8 cellular contexts compared by ENCODE assay signal in genomic region chr1:66351913-66352312, GRCh38.
DNase-seq lines count a peak whose midpoint lies in the region; ATAC-seq and TF ChIP-seq lines count a peak whose summit lies in the region.

No MANE protein-coding gene starts in this region.

- no peak overlapping the region for H3K9ac ChIP-seq in neural cell (ENCODE audit: low read length)

- peak; percentile 28 for ATAC-seq in activated CD4-positive, alpha-beta T cell treated with anti-CD3 and anti-CD28 coated beads for 36 hours
- ATAC-seq in HG03196 (IDR thresholded peaks at IDR 0.05; ENCODE audit: unreplicated experiment) = peak; percentile 32
- ATAC-seq in activated B cell treated with CpG ODN at 0.5 μM for 24 hours (ENCODE audit: low read depth) = peak; percentile 53
- ATAC-seq in HG03439 (IDR thresholded peaks at IDR 0.05; ENCODE audit: unreplicated experiment) = no peak

- H3K36me3 ChIP-seq in neural cell (ENCODE audit: insufficient read depth, low read length) = no peaks in the 10 kb centered on the region

- H3K9me3 Mint-ChIP-seq in activated CD4-positive, alpha-beta T cell treated with anti-CD3 and anti-CD28 coated beads for 36 hours (ENCODE audit: low read depth) = no peaks in the 10 kb centered on the region
- H3K9me3 Mint-ChIP-seq in activated B cell treated with CpG ODN at 0.5 μM for 24 hours = no peaks in the 10 kb centered on the region

- no peaks in the 10 kb centered on the region for H3K27me3 Mint-ChIP-seq in activated CD4-positive, alpha-beta T cell treated with anti-CD3 and anti-CD28 coated beads for 36 hours
- H3K27me3 Mint-ChIP-seq in activated B cell treated with CpG ODN at 0.5 μM for 24 hours = no peaks in the 10 kb centered on the region

- no peaks in the 10 kb centered on the region for H4K20me1 ChIP-seq in neural cell (ENCODE audit: insufficient read depth)

- CTCF ChIA-PET in activated CD4-positive, alpha-beta T cell treated with anti-CD3 and anti-CD28 coated beads for 36 hours (lab: Charles Lee) = interaction anchor here (0.6 to 9.9 kb wide), 19 partner anchors 9 to 393 kb away, joined by 3 to 109 read pairs (median 11); no protein-coding TSS in a partner anchor
- CTCF ChIA-PET in activated B cell treated with CpG ODN at 0.5 μM for 24 hours (lab: Charles Lee) = interaction anchor here (0.8 to 1.5 kb wide), 4 partner anchors 9 to 98 kb away, joined by 3 to 6 read pairs (median 4); no protein-coding TSS in a partner anchor

- H3K27ac Mint-ChIP-seq in activated CD4-positive, alpha-beta T cell treated with anti-CD3 and anti-CD28 coated beads for 36 hours = peak overlapping the region; percentile 92
- peak overlapping the region; percentile 89 for H3K27ac Mint-ChIP-seq in activated B cell treated with CpG ODN at 0.5 μM for 24 hours

- no peaks in the 10 kb centered on the region for H3K9me2 ChIP-seq in neural cell (ENCODE audit: insufficient read depth, low read length)

- no peaks in the 10 kb centered on the region for H3K9me3 ChIP-seq in neural cell (ENCODE audit: low read length)

- no peaks in the 10 kb centered on the region for H3K27me3 ChIP-seq in neural cell (ENCODE audit: insufficient read depth, low read depth, low read length)

- intact Hi-C loops in activated CD4-positive, alpha-beta T cell treated with anti-CD3 and anti-CD28 coated beads for 36 hours (cut with DNase I, micrococcal nuclease) = loop anchor here (1.0 to 5.0 kb wide), 9 partner anchors 18 to 540 kb away; no protein-coding TSS in a partner anchor
- intact Hi-C loops in activated B cell treated with CpG ODN at 0.5 μM for 24 hours (cut with micrococcal nuclease) = loop anchor here (2.0 kb wide), 1 partner anchor 13 kb away; no protein-coding TSS in a partner anchor

- no peak for TF ChIP-seq RAD21 in neural cell (conservative IDR thresholded peaks at IDR 0.05)

- no peak overlapping the region for H2AFZ ChIP-seq in neural cell (ENCODE audit: low read depth, low read length)

- H3K4me3 Mint-ChIP-seq in activated CD4-positive, alpha-beta T cell treated with anti-CD3 and anti-CD28 coated beads for 36 hours = peak overlapping the region; percentile 18
- H3K4me3 Mint-ChIP-seq in activated B cell treated with CpG ODN at 0.5 μM for 24 hours = peak overlapping the region; percentile 46

- no peak for DNase-seq in activated CD4-positive, alpha-beta T cell treated with anti-CD3 and anti-CD28 coated beads for 36 hours
- no peak for DNase-seq in activated CD4-positive, alpha-beta T cell treated with anti-CD3 and anti-CD28 coated beads for 48 hours
- DNase-seq in activated B cell treated with CpG ODN at 0.5 μM for 24 hours = no peak
- no peak for DNase-seq in NCI-H1092 (lab: John Stamatoyannopoulos, UW)
- DNase-seq in cortex of kidney (lab: John Stamatoyannopoulos, UW) = no peak

- H3K36me3 Mint-ChIP-seq in activated CD4-positive, alpha-beta T cell treated with anti-CD3 and anti-CD28 coated beads for 36 hours (ENCODE audit: low read depth) = peaks cover 42% of the 10 kb centered on the region
- peaks cover 63% of the 10 kb centered on the region for H3K36me3 Mint-ChIP-seq in activated B cell treated with CpG ODN at 0.5 μM for 24 hours (ENCODE audit: low read depth)

- H3F3A ChIP-seq in neural cell (ENCODE audit: insufficient read depth, low read length, poor library complexity, severe bottlenecking) = peaks cover 4% of the 10 kb centered on the region

- peaks cover 16% of the 10 kb centered on the region for H3K79me2 ChIP-seq in neural cell (replicated peaks; ENCODE audit: insufficient read depth, low read length)

- no peak for TF ChIP-seq EP300 in neural cell (conservative IDR thresholded peaks at IDR 0.05; ENCODE audit: poor library complexity, severe bottlenecking)

- TF ChIP-seq CTCF in activated B cell treated with CpG ODN at 0.5 μM for 24 hours (IDR thresholded peaks at IDR 0.05) = no peak
- no peak for TF ChIP-seq CTCF in neural cell (IDR thresholded peaks at IDR 0.05; ENCODE audit: poor library complexity, severe bottlenecking)

- peaks cover 92% of the 10 kb centered on the region for H3K4me1 Mint-ChIP-seq in activated CD4-positive, alpha-beta T cell treated with anti-CD3 and anti-CD28 coated beads for 36 hours
- H3K4me1 Mint-ChIP-seq in activated B cell treated with CpG ODN at 0.5 μM for 24 hours = peaks cover 95% of the 10 kb centered on the region

- peak overlapping the region; percentile 34 for H3K4me3 ChIP-seq in neural cell (ENCODE audit: low read length)

- peak overlapping the region; percentile 93 for H3K4me2 ChIP-seq in neural cell (ENCODE audit: low read length)

- POLR2A ChIA-PET in activated CD4-positive, alpha-beta T cell treated with anti-CD3 and anti-CD28 coated beads for 36 hours (lab: Charles Lee) = interaction anchor here (0.6 to 2.5 kb wide), 7 partner anchors 19 to 84 kb away, joined by 3 to 60 read pairs (median 3); no protein-coding TSS in a partner anchor
- POLR2A ChIA-PET in activated B cell treated with CpG ODN at 0.5 μM for 24 hours (lab: Charles Lee) = interaction anchor here (1.4 to 4.6 kb wide), 6 partner anchors 9 to 69 kb away, joined by 4 to 72 read pairs (median 19); no protein-coding TSS in a partner anchor

- H3K27ac ChIP-seq in neural cell (ENCODE audit: low read length) = peak overlapping the region; percentile 85

TF ChIP-seq in neural cell, 6 proteins besides CTCF, POLR2A, EP300 and RAD21:
- TF ChIP-seq SMC3 (conservative IDR thresholded peaks at IDR 0.05; ENCODE audit: poor library complexity) = no peak
- TF ChIP-seq REST (IDR thresholded peaks at IDR 0.05; ENCODE audit: borderline replicate concordance) = no peak
- TF ChIP-seq EZH2 (IDR thresholded peaks at IDR 0.05; ENCODE audit: borderline replicate concordance, insufficient read depth, low read length, poor library complexity, severe bottlenecking) = no peak
- TF ChIP-seq MXI1 (conservative IDR thresholded peaks at IDR 0.05; ENCODE audit: poor library complexity, severe bottlenecking) = no peak
- no peak for TF ChIP-seq TAF1 (IDR thresholded peaks at IDR 0.05; ENCODE audit: low read depth)
